ENCODE assay signal across 19 cellular contexts in genomic region chr11:113554531-113554930, GRCh38.
DNase-seq lines count a peak whose midpoint lies in the region; ATAC-seq and TF ChIP-seq lines count a peak whose summit lies in the region.
"Had no signal": no experiment of that assay in that cellular context is flagged by ENCODE, and none has a peak within 500 bp of the region (broad histone marks: within the 10 kb centered on the region; RNA-seq: fewer than 3 reads in every experiment).

No MANE protein-coding gene starts in this region.

- H3K27me3 ChIP-seq in DOHH2 (ENCODE audit: control insufficient read depth, low read length) = no peaks in the 10 kb centered on the region
- no peaks in the 10 kb centered on the region for H3K27me3 ChIP-seq in SJCRH30
- H3K27me3 ChIP-seq: left lung had no signal

- H3K4me1 ChIP-seq in DOHH2 (ENCODE audit: control insufficient read depth, low read length) (peaks cover 22% of the 10 kb centered on the region), SJCRH30 (peaks cover 34% of the 10 kb centered on the region)
- H3K4me1 ChIP-seq: left lung had no signal

- peak overlapping the region; percentile 31 for H3K4me2 ChIP-seq in DOHH2 (ENCODE audit: low read length)
- H3K4me2 ChIP-seq: PC-9 had no signal

- no peaks in the 10 kb centered on the region for H3F3A ChIP-seq in DOHH2 (ENCODE audit: control insufficient read depth, insufficient read depth)

- H3K9me3 ChIP-seq in DOHH2 (ENCODE audit: control insufficient read depth, insufficient read depth, low read length) (no peaks in the 10 kb centered on the region), SJCRH30 (replicated peaks) (no peaks in the 10 kb centered on the region)
- H3K9me3 ChIP-seq: left lung, thoracic aorta had no signal

- intact Hi-C loops in Right ventricle myocardium superior (cut with DNase I) = loop anchor here (10.0 kb wide), 1 partner anchor 180 kb away; no protein-coding TSS in a partner anchor

- H3K4me3 ChIP-seq in DOHH2 (ENCODE audit: low read length) (no peak overlapping the region), SJCRH30 (no peak overlapping the region)
- H3K4me3 ChIP-seq: left lung, PC-9, thoracic aorta had no signal

- ATAC-seq in HG03432 (IDR thresholded peaks at IDR 0.05; ENCODE audit: unreplicated experiment) (no peak), HG03139 (IDR thresholded peaks at IDR 0.05; ENCODE audit: unreplicated experiment) (no peak), Right ventricle myocardium superior (ENCODE audit: poor library complexity) (no peak)
- ATAC-seq: activated CD8-positive, alpha-beta T cell treated with anti-CD3 and anti-CD28 coated beads for 36 hours; activated naive CD8-positive, alpha-beta T cell treated with anti-CD3 and anti-CD28 coated beads, Interleukin-2, amount 50 U/mL, for 24 hours; effector memory CD8-positive, alpha-beta T cell; left lung had no signal

- H3K9me2 ChIP-seq in DOHH2 (replicated peaks; ENCODE audit: control insufficient read depth, low read length) = no peaks in the 10 kb centered on the region

- no peak for TF ChIP-seq CTCF in DOHH2 (IDR thresholded peaks at IDR 0.05; ENCODE audit: low read depth, low read length, poor library complexity, severe bottlenecking)

- DNase-seq in NCI-H146 treated with DMSO at 0.1 percent for 48 hours (lab: John Stamatoyannopoulos, UW; ENCODE audit: unreplicated experiment) (peak; percentile 62), SJCRH30 (peak in 1 of 2 experiments; percentile 65), left kidney (ENCODE audit: low read depth, low spot score) (peak; percentile 24), Right ventricle myocardium superior (no peak), activated gamma-delta T cell (lab: John Stamatoyannopoulos, UW) (no peak)
- DNase-seq: activated naive CD8-positive, alpha-beta T cell treated with anti-CD3 and anti-CD28 coated beads, Interleukin-2, amount 50 U/mL, for 24 hours; activated T-cell treated with anti-CD3 and anti-CD28 coated beads, Interleukin-2, amount 50 U/mL, for 72 hours; Calu3; caudate nucleus; effector memory CD8-positive, alpha-beta T cell; left lung; NCI-H226; PC-9; stimulated activated CD4-positive, alpha-beta T cell treated with anti-CD3 and anti-CD28 coated beads, Interleukin-4, amount 100 ng/mL, for 24 hours had no signal

- H4K20me1 ChIP-seq in DOHH2 (ENCODE audit: control insufficient read depth, insufficient read depth, low read depth, low read length) = no peaks in the 10 kb centered on the region

- H3K27ac ChIP-seq in DOHH2 (ENCODE audit: low read depth, low read length) = no peak overlapping the region
- H3K27ac ChIP-seq in SJCRH30 = peak overlapping the region; percentile 76
- H3K27ac ChIP-seq: left lung, PC-9, thoracic aorta had no signal

- H3K36me3 ChIP-seq in DOHH2 (ENCODE audit: control insufficient read depth, low read length) = no peaks in the 10 kb centered on the region
- no peaks in the 10 kb centered on the region for H3K36me3 ChIP-seq in SJCRH30
- H3K36me3 ChIP-seq: left lung, thoracic aorta had no signal

- no peaks in the 10 kb centered on the region for H3K79me2 ChIP-seq in DOHH2 (ENCODE audit: control insufficient read depth, low read length)

Comparison
In these comparisons a context has a peak if more than half of its experiments do, and no peak if none do; other contexts are left out.
1. DNase-seq: peak in NCI-H146 treated with DMSO at 0.1 percent for 48 hours (single experiment) and left kidney (single experiment); none in Right ventricle myocardium superior (single experiment) and activated gamma-delta T cell (single experiment).